25 cellular contexts compared by ENCODE assay signal in genomic region chr10:51371725-51372124, GRCh38.
"Had no signal": no experiment of that assay in that cellular context is flagged by ENCODE, and none has a peak within 500 bp of the region (broad histone marks: within the 10 kb centered on the region; RNA-seq: fewer than 3 reads in every experiment).

No MANE protein-coding gene starts in this region.

- H3K36me3 ChIP-seq: SJCRH30 had no signal

- H3K27me3 ChIP-seq: SJCRH30 had no signal

- ATAC-seq: activated T-cell treated with anti-CD3 and anti-CD28 coated beads, Interleukin-2, amount 50 U/mL, for 4 hours; Panc1; WTC11 had no signal

- DNase-seq: activated CD4-positive, alpha-beta T cell treated with anti-CD3 and anti-CD28 coated beads for 1 hour; activated CD4-positive, alpha-beta T cell treated with anti-CD3 and anti-CD28 coated beads, Interleukin-2, amount 10 ng/mL, durations not matched to agents 24 days and 14 days; activated CD4-positive, alpha-beta T cell treated with anti-CD3 and anti-CD28 coated beads, Interleukin-2, amount 50 U/mL, for 48 hours; activated CD8-positive, alpha-beta memory T cell treated with anti-CD3 and anti-CD28 coated beads for 24 hours; activated gamma-delta T cell; activated naive CD4-positive, alpha-beta T cell treated with anti-CD3 and anti-CD28 coated beads for 36 hours; activated T-cell treated with anti-CD3 and anti-CD28 coated beads, Interleukin-2, amount 50 U/mL, for 4 hours; central memory CD4-positive, alpha-beta T cell; Kasumi-1; KBM-7; NCI-H1105 treated with DMSO at 0.1 percent for 48 hours; NCI-H1436 treated with DMSO at 0.1 percent for 48 hours; NCI-H187 treated with DMSO at 0.1 percent for 48 hours; NCI-H2081 treated with DMSO at 0.1 percent for 48 hours; NCI-H2171 treated with DMSO at 0.1 percent for 48 hours; NCI-H345; NCI-H510A treated with DMSO at 0.1 percent for 48 hours; NCI-H69; NK-92 treated with Interleukin-12 subunit alpha and Interleukin-12 subunit beta, amount 100 ng/mL, for 24 hours; OCI-M1; Right ventricle myocardium superior; RPMI8226; SJCRH30 had no signal

- H3K27ac ChIP-seq: SJCRH30 had no signal

- H3K4me1 ChIP-seq: SJCRH30 had no signal

- H3K4me3 ChIP-seq: SJCRH30 had no signal

- H3K9me3 ChIP-seq: SJCRH30 had no signal
